13 cellular contexts compared by ENCODE assay signal in genomic region chr20:47256665-47257236, GRCh38.
DNase-seq lines count a peak whose midpoint lies in the region; ATAC-seq and TF ChIP-seq lines count a peak whose summit lies in the region.
"Had no signal": no experiment of that assay in that cellular context is flagged by ENCODE, and none has a peak within 500 bp of the region (broad histone marks: within the 10 kb centered on the region; RNA-seq: fewer than 3 reads in every experiment).

No MANE protein-coding gene starts in this region.

- peak overlapping the region; percentile 69; the same call in 1 of the 2 replicates for H2BK20ac ChIP-seq in IMR-90 (ENCODE audit: low read depth, low read length)

- H3K4me3 ChIP-seq in IMR-90 (ENCODE audit: insufficient read depth, low read depth, low read length) (peak overlapping the region; percentile 9; the same call in 1 of the 2 replicates), fibroblast of pulmonary artery (replicated peaks; ENCODE audit: low read depth, low read length) (no peak overlapping the region), stomach (no peak overlapping the region)
- H3K4me3 ChIP-seq: mucosa of descending colon had no signal

- peak; percentile 71 for ATAC-seq in IMR-90 (ENCODE audit: low read depth)
- no peak for ATAC-seq in activated T-helper 17 cell treated with anti-CD3 and anti-CD28 coated beads, Interleukin-2, amount 50 U/mL, for 72 hours (replicated peaks)
- no peak for ATAC-seq in left lobe of liver
- ATAC-seq: mucosa of descending colon had no signal

- H3K27ac Mint-ChIP-seq in activated T-helper 17 cell treated with anti-CD3 and anti-CD28 coated beads, Interleukin-2, amount 50 U/mL, for 72 hours, result peak overlapping the region; percentile 8
- H3K27ac Mint-ChIP-seq: activated T-helper 2 cell treated with anti-CD3 and anti-CD28 coated beads, Interferon-gamma antibody, Interleukin-2, Interleukin-4, amounts not matched to agents 10 μg/mL and 5 μg/mL and 100 μg/mL, durations not matched to agents 14 hours and 24 hours and 36 hours; dendritic cell treated with granulocyte-macrophage colony-stimulating factor and Interleukin-4, amounts not matched to agents 40 ng/mL and 50 ng/mL, for 4 days had no signal

- H3K9me3 ChIP-seq in IMR-90 (ENCODE audit: control insufficient read depth, insufficient read depth, low read length) (no peaks in the 10 kb centered on the region), stomach (no peaks in the 10 kb centered on the region)
- H3K9me3 ChIP-seq: mucosa of descending colon had no signal

- no TSS peak for BruUV-seq in IMR-90 (replicated peaks; lab: Mats Ljungman, UMichigan)

- peak overlapping the region; percentile 69 for H3K4me2 ChIP-seq in IMR-90 (ENCODE audit: low read depth, low read length)

- DNase-seq in IMR-90 (peak; percentile 81), fibroblast of pulmonary artery (ENCODE audit: low read depth) (peak; percentile 43), stomach (no peak), left lobe of liver (ENCODE audit: low spot score) (no peak), DMS153 treated with DMSO at 0.1 percent for 48 hours (lab: John Stamatoyannopoulos, UW; ENCODE audit: unreplicated experiment) (no peak), NCI-H2107 treated with DMSO at 0.1 percent for 48 hours (lab: John Stamatoyannopoulos, UW; ENCODE audit: unreplicated experiment) (no peak)
- DNase-seq: DMS 273 treated with DMSO at 0.1 percent for 48 hours, Kasumi-1, mucosa of descending colon, RPMI8226 had no signal

- H3K36me3 Mint-ChIP-seq in activated T-helper 17 cell treated with anti-CD3 and anti-CD28 coated beads, Interleukin-2, amount 50 U/mL, for 72 hours (ENCODE audit: low read depth), result peaks cover 75% of the 10 kb centered on the region

- peak overlapping the region; percentile 71 for H2BK5ac ChIP-seq in IMR-90 (ENCODE audit: low read depth, low read length, poor library complexity, severe bottlenecking)

- peaks cover 18% of the 10 kb centered on the region for H3K36me3 ChIP-seq in IMR-90 (ENCODE audit: control insufficient read depth, insufficient read depth, low read length)
- peaks cover 17 to 72% (median 51%) of the 10 kb centered on the region in 4 donors for H3K36me3 ChIP-seq in stomach

- peak overlapping the region; percentile 73 for H3K14ac ChIP-seq in IMR-90 (replicated peaks; ENCODE audit: low read depth, low read length)

- H3K4ac ChIP-seq in IMR-90 (ENCODE audit: low read depth, low read length), result peak overlapping the region; percentile 78

- H3K27me3 Mint-ChIP-seq in activated T-helper 17 cell treated with anti-CD3 and anti-CD28 coated beads, Interleukin-2, amount 50 U/mL, for 72 hours, result no peaks in the 10 kb centered on the region
- H3K27me3 Mint-ChIP-seq: dendritic cell treated with granulocyte-macrophage colony-stimulating factor and Interleukin-4, amounts not matched to agents 40 ng/mL and 50 ng/mL, for 4 days had no signal

- H3K4me3 Mint-ChIP-seq in activated T-helper 17 cell treated with anti-CD3 and anti-CD28 coated beads, Interleukin-2, amount 50 U/mL, for 72 hours, result no peak overlapping the region
- H3K4me3 Mint-ChIP-seq: dendritic cell treated with granulocyte-macrophage colony-stimulating factor and Interleukin-4, amounts not matched to agents 40 ng/mL and 50 ng/mL, for 4 days had no signal

- peak overlapping the region; percentile 20 for H4K5ac ChIP-seq in IMR-90 (ENCODE audit: low read depth, low read length)

- POLR2A ChIA-PET in IMR-90 (lab: Charles Lee; ENCODE audit: unreplicated experiment), result no interaction called here

- TF ChIP-seq CTCF in IMR-90 (conservative IDR thresholded peaks at IDR 0.05; ENCODE audit: low read depth, low read length), result no peak
- TF ChIP-seq CTCF in fibroblast of pulmonary artery (IDR thresholded peaks at IDR 0.05; ENCODE audit: low read length, missing control alignments), result no peak
- TF ChIP-seq CTCF in stomach (IDR thresholded peaks at IDR 0.05), result no peak

- CTCF ChIA-PET in IMR-90 (lab: Yijun Ruan, JAX), result interaction anchor here (0.8 kb wide), 1 partner anchor 504 kb away, joined by 3 read pairs; no protein-coding TSS in a partner anchor

- no peaks in the 10 kb centered on the region for H3K9me3 Mint-ChIP-seq in activated T-helper 17 cell treated with anti-CD3 and anti-CD28 coated beads, Interleukin-2, amount 50 U/mL, for 72 hours
- H3K9me3 Mint-ChIP-seq: activated T-helper 2 cell treated with anti-CD3 and anti-CD28 coated beads, Interferon-gamma antibody, Interleukin-2, Interleukin-4, amounts not matched to agents 10 μg/mL and 5 μg/mL and 100 μg/mL, durations not matched to agents 14 hours and 24 hours and 36 hours; dendritic cell treated with granulocyte-macrophage colony-stimulating factor and Interleukin-4, amounts not matched to agents 40 ng/mL and 50 ng/mL, for 4 days had no signal

- peaks cover 8% of the 10 kb centered on the region; the same call in 1 of the 2 replicates for H4K20me1 ChIP-seq in IMR-90 (ENCODE audit: insufficient read depth, low read length)

- peaks cover 16% of the 10 kb centered on the region for H3K4me1 ChIP-seq in IMR-90 (ENCODE audit: control insufficient read depth, insufficient read depth, low read length)
- peaks cover 42 to 66% (median 52%) of the 10 kb centered on the region in 4 donors for H3K4me1 ChIP-seq in stomach

- 20% methylated on average over 2 of the region's 8 CpGs; no CpG with 5 or more reads in 1 of the 2 experiments for WGBS in IMR-90 (ENCODE audit: extremely low coverage in 2 of 2, insufficient read length in 1 of 2), 2 experiments
- WGBS in stomach, 5 donors, result 62 to 84% (median 74%) methylated on average over 8 of the region's 8 CpGs

- intact Hi-C loops in IMR-90 (cut with micrococcal nuclease) (no loop called here), stomach (cut with DNase I; ENCODE audit: low total_unique reads) (no loop called here)

- dilution Hi-C loops in IMR-90 (cut with HindIII; ENCODE audit: low sequenced_read_pairs, unreplicated experiment), result loop anchor here (25.0 kb wide), 1 partner anchor 131 kb away; no protein-coding TSS in a partner anchor

- TF ChIP-seq POLR2A in IMR-90 (IDR thresholded peaks at IDR 0.05; ENCODE audit: low read depth, low read length) (no peak), stomach (IDR thresholded peaks at IDR 0.05) (no peak)

- H3K56ac ChIP-seq in IMR-90 (ENCODE audit: extremely low read depth, insufficient read depth, low read length), result peak overlapping the region; percentile 50; the same call in 1 of the 2 replicates

- H3K18ac ChIP-seq in IMR-90 (ENCODE audit: low read depth, low read length), result peak overlapping the region; percentile 22

- peak overlapping the region; percentile 4; the same call in 1 of the 2 replicates for H4K91ac ChIP-seq in IMR-90 (ENCODE audit: insufficient read depth, low read depth, low read length)

- peaks cover 20% of the 10 kb centered on the region for H3K4me1 Mint-ChIP-seq in activated T-helper 17 cell treated with anti-CD3 and anti-CD28 coated beads, Interleukin-2, amount 50 U/mL, for 72 hours

- H4K8ac ChIP-seq in IMR-90 (ENCODE audit: low read depth in 2 of 2, low read length in 2 of 2), result peak overlapping the region; percentile 11 to 16; a peak in 3 of 4 replicates

- peak overlapping the region; percentile 72 for H3K9ac ChIP-seq in IMR-90 (ENCODE audit: low read depth, low read length)

- H2AK9ac ChIP-seq in IMR-90 (replicated peaks; ENCODE audit: low read depth, low read length, poor library complexity), result peak overlapping the region; percentile 80

- no peaks in the 10 kb centered on the region for H3K27me3 ChIP-seq in IMR-90 (ENCODE audit: control insufficient read depth, insufficient read depth, low read length)
- H3K27me3 ChIP-seq in stomach, result no peaks in the 10 kb centered on the region

- in situ Hi-C loops in IMR-90 (cut with MboI; ENCODE audit: low sequenced_read_pairs), result no loop called here

- H3K23ac ChIP-seq in IMR-90 (ENCODE audit: low read depth, low read length), result no peak overlapping the region; the same call in 1 of the 2 replicates

- H2BK120ac ChIP-seq in IMR-90 (ENCODE audit: low read depth, low read length), result peak overlapping the region; percentile 39

- H3K27ac ChIP-seq in IMR-90 (ENCODE audit: insufficient read depth, low read length) (peak overlapping the region; percentile 78), stomach (peak overlapping the region in 3 of 5 donors; percentile 16 to 59 (median 37))

- TF ChIP-seq EP300 in stomach (IDR thresholded peaks at IDR 0.05), result no peak

- peak overlapping the region; percentile 55; the same call in 1 of the 3 replicates for H2BK15ac ChIP-seq in IMR-90 (ENCODE audit: low read depth, low read length)

- H3K9me1 ChIP-seq in IMR-90 (ENCODE audit: insufficient read depth, low read length), result peaks cover 21% of the 10 kb centered on the region

- TF ChIP-seq RAD21 in IMR-90 (IDR thresholded peaks at IDR 0.05; ENCODE audit: low read length), result no peak

- peak overlapping the region; percentile 44 for H2AFZ ChIP-seq in IMR-90 (replicated peaks; ENCODE audit: low read length, poor library complexity)

- peaks cover 29 to 69% of the 10 kb centered on the region in 2 experiments for H3K79me1 ChIP-seq in IMR-90 (ENCODE audit: low read depth in 1 of 2, low read length in 2 of 2)

- H2AK5ac ChIP-seq in IMR-90 (ENCODE audit: low read depth, low read length), result peak overlapping the region; percentile 5; the same call in 1 of the 2 replicates

TF ChIP-seq in IMR-90, 13 proteins besides CTCF, POLR2A, EP300 and RAD21:
- no peak for TF ChIP-seq RFX5 (IDR thresholded peaks at IDR 0.05; ENCODE audit: low read depth, low read length)
- peak; percentile 64; the same call in 1 of the 2 replicates for TF ChIP-seq FOS (IDR thresholded peaks at IDR 0.05; ENCODE audit: low read depth, low read length)
- TF ChIP-seq NFE2L2 (IDR thresholded peaks at IDR 0.05; ENCODE audit: low read depth, low read length), result peak; percentile 68
- TF ChIP-seq MAFK (IDR thresholded peaks at IDR 0.05; ENCODE audit: low read depth, low read length), result peak; percentile 33; the same call in 1 of the 2 replicates
- 0 out of 2 replicates have a peak, but pooled peaks have one; percentile 3 for TF ChIP-seq CEBPB (IDR thresholded peaks at IDR 0.05; ENCODE audit: low read depth, low read length)
- TF ChIP-seq BHLHE40 (IDR thresholded peaks at IDR 0.05; ENCODE audit: low read depth, low read length), result no peak
- TF ChIP-seq, protein P1, sequence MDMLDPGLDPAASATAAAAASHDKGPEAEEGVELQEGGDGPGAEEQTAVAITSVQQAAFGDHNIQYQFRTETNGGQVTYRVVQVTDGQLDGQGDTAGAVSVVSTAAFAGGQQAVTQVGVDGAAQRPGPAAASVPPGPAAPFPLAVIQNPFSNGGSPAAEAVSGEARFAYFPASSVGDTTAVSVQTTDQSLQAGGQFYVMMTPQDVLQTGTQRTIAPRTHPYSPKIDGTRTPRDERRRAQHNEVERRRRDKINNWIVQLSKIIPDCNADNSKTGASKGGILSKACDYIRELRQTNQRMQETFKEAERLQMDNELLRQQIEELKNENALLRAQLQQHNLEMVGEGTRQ (IDR thresholded peaks at IDR 0.05; ENCODE audit: low read depth, low read length), result no peak
- no peak for TF ChIP-seq RCOR1 (IDR thresholded peaks at IDR 0.05; ENCODE audit: insufficient replicate concordance, low read length)

Comparison
In these comparisons a context has a peak if more than half of its experiments do, and no peak if none do; other contexts are left out.
1. DNase-seq: peak in IMR-90 (single experiment) and fibroblast of pulmonary artery (single experiment); none in stomach (single experiment), left lobe of liver (single experiment), DMS153 treated with DMSO at 0.1 percent for 48 hours (single experiment) and NCI-H2107 treated with DMSO at 0.1 percent for 48 hours (single experiment).